ENCODE assay signal across 1 cellular context in the genomic region with DNA sequence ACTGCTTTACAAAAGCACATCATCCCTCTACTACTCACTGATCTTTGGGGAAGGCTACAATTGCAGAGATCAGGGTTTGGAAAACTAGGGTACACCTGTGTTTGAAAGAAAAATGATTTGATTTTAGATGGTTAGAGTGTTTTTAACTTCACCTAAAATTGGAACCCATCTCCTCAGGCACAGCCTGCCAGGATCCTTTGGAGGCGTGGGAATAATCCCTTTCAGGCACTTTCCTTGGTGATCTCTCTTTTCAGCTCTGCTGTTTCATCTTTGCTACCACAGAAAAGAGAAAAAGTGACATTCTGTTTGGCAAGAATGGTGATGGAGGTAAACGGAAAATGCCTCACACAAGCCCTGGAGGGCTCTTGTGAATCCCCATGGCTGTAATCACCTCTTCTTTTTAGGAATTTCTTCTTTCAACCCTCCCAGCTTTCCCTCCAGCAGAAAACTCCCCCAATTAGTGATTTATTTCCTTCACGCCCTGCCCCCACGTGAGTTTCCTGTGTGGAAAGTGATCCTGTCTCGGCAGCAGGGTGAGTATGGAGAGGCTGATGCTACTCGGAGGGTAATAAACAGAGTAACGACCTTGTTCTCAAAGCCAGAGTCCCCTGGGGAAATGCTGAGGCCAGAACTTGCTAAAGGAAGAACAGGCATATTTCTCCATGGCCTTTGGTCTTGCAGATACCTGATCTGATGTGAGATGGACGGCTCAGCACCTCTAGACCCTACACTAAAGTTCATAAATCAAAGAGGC.
TF ChIP-seq lines count a peak whose summit lies in the region.

No MANE protein-coding gene starts in this region.

TF ChIP-seq in GM23338, 12 proteins besides CTCF, POLR2A, EP300 and RAD21 (continued from another document):
- TF ChIP-seq, protein P1, sequence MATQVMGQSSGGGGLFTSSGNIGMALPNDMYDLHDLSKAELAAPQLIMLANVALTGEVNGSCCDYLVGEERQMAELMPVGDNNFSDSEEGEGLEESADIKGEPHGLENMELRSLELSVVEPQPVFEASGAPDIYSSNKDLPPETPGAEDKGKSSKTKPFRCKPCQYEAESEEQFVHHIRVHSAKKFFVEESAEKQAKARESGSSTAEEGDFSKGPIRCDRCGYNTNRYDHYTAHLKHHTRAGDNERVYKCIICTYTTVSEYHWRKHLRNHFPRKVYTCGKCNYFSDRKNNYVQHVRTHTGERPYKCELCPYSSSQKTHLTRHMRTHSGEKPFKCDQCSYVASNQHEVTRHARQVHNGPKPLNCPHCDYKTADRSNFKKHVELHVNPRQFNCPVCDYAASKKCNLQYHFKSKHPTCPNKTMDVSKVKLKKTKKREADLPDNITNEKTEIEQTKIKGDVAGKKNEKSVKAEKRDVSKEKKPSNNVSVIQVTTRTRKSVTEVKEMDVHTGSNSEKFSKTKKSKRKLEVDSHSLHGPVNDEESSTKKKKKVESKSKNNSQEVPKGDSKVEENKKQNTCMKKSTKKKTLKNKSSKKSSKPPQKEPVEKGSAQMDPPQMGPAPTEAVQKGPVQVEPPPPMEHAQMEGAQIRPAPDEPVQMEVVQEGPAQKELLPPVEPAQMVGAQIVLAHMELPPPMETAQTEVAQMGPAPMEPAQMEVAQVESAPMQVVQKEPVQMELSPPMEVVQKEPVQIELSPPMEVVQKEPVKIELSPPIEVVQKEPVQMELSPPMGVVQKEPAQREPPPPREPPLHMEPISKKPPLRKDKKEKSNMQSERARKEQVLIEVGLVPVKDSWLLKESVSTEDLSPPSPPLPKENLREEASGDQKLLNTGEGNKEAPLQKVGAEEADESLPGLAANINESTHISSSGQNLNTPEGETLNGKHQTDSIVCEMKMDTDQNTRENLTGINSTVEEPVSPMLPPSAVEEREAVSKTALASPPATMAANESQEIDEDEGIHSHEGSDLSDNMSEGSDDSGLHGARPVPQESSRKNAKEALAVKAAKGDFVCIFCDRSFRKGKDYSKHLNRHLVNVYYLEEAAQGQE (IDR thresholded peaks at IDR 0.05; ENCODE audit: unreplicated experiment): no peak
- no peak for TF ChIP-seq EZH2 (IDR thresholded peaks at IDR 0.05; ENCODE audit: low read depth, unreplicated experiment)
- no peak for TF ChIP-seq EZH2phosphoT487 (IDR thresholded peaks at IDR 0.05; ENCODE audit: unreplicated experiment)
- TF ChIP-seq, protein P2, sequence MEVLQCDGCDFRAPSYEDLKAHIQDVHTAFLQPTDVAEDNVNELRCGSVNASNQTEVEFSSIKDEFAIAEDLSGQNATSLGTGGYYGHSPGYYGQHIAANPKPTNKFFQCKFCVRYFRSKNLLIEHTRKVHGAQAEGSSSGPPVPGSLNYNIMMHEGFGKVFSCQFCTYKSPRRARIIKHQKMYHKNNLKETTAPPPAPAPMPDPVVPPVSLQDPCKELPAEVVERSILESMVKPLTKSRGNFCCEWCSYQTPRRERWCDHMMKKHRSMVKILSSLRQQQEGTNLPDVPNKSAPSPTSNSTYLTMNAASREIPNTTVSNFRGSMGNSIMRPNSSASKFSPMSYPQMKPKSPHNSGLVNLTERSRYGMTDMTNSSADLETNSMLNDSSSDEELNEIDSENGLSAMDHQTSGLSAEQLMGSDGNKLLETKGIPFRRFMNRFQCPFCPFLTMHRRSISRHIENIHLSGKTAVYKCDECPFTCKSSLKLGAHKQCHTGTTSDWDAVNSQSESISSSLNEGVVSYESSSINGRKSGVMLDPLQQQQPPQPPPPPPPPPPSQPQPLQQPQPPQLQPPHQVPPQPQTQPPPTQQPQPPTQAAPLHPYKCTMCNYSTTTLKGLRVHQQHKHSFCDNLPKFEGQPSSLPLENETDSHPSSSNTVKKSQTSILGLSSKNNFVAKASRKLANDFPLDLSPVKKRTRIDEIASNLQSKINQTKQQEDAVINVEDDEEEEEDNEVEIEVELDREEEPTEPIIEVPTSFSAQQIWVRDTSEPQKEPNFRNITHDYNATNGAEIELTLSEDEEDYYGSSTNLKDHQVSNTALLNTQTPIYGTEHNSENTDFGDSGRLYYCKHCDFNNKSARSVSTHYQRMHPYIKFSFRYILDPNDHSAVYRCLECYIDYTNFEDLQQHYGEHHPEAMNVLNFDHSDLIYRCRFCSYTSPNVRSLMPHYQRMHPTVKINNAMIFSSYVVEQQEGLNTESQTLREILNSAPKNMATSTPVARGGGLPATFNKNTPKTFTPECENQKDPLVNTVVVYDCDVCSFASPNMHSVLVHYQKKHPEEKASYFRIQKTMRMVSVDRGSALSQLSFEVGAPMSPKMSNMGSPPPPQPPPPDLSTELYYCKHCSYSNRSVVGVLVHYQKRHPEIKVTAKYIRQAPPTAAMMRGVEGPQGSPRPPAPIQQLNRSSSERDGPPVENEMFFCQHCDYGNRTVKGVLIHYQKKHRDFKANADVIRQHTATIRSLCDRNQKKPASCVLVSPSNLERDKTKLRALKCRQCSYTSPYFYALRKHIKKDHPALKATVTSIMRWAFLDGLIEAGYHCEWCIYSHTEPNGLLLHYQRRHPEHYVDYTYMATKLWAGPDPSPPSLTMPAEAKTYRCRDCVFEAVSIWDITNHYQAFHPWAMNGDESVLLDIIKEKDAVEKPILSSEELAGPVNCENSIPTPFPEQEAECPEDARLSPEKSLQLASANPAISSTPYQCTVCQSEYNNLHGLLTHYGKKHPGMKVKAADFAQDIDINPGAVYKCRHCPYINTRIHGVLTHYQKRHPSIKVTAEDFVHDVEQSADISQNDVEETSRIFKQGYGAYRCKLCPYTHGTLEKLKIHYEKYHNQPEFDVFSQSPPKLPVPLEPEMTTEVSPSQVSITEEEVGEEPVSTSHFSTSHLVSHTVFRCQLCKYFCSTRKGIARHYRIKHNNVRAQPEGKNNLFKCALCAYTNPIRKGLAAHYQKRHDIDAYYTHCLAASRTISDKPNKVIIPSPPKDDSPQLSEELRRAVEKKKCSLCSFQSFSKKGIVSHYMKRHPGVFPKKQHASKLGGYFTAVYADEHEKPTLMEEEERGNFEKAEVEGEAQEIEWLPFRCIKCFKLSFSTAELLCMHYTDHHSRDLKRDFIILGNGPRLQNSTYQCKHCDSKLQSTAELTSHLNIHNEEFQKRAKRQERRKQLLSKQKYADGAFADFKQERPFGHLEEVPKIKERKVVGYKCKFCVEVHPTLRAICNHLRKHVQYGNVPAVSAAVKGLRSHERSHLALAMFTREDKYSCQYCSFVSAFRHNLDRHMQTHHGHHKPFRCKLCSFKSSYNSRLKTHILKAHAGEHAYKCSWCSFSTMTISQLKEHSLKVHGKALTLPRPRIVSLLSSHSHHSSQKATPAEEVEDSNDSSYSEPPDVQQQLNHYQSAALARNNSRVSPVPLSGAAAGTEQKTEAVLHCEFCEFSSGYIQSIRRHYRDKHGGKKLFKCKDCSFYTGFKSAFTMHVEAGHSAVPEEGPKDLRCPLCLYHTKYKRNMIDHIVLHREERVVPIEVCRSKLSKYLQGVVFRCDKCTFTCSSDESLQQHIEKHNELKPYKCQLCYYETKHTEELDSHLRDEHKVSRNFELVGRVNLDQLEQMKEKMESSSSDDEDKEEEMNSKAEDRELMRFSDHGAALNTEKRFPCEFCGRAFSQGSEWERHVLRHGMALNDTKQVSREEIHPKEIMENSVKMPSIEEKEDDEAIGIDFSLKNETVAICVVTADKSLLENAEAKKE (CRISPR knock-in tag; IDR thresholded peaks at IDR 0.05): no peak
